ENCODE assay signal across 8 cellular contexts in genomic region chr17:38798614-38799500, GRCh38. TPM values are rescaled to one million over a fixed set of nuclear protein-coding genes. Genes with fewer than 3 reads are reported as not detected.
A peak's percentile ranks its signal among the peaks of the same experiment; 100 is the strongest.
DNase-seq lines count a peak whose midpoint lies in the region; ATAC-seq and TF ChIP-seq lines count a peak whose summit lies in the region.

No MANE protein-coding gene starts in this region.

- peaks cover 37% of the 10 kb centered on the region for H3K4me1 Mint-ChIP-seq in activated CD8-positive, alpha-beta memory T cell treated with anti-CD3 and anti-CD28 coated beads, Interleukin-2, amount 10 ng/mL, durations not matched to agents 7 days and 5 days

- H3K4me3 Mint-ChIP-seq in activated CD8-positive, alpha-beta memory T cell treated with anti-CD3 and anti-CD28 coated beads, Interleukin-2, amount 10 ng/mL, durations not matched to agents 7 days and 5 days, result peak overlapping the region; percentile 90

- peak overlapping the region; percentile 69 to 84 for H3K9ac ChIP-seq in mucosa of rectum (ENCODE audit: low read depth in 1 of 2, low read length in 2 of 2)

- no peaks in the 10 kb centered on the region for H3K27me3 Mint-ChIP-seq in activated CD8-positive, alpha-beta memory T cell treated with anti-CD3 and anti-CD28 coated beads, Interleukin-2, amount 10 ng/mL, durations not matched to agents 7 days and 5 days

- H3K4me1 ChIP-seq in mucosa of rectum (ENCODE audit: control insufficient read depth in 2 of 2, insufficient read depth in 2 of 2, low read length in 2 of 2), result peaks cover 21 to 33% of the 10 kb centered on the region in 2 donors

- DNase-seq in NCI-H1092 treated with DMSO at 0.1 percent for 48 hours (lab: John Stamatoyannopoulos, UW) (peak; percentile 32), NCI-H1092 (lab: John Stamatoyannopoulos, UW) (no peak), NCI-H510A (lab: John Stamatoyannopoulos, UW) (peak; percentile 16), epithelial cell of esophagus (ENCODE audit: low read depth) (peak; percentile 39)
- DNase-seq in activated CD8-positive, alpha-beta memory T cell treated with anti-CD3 and anti-CD28 coated beads, Interleukin-2, amount 10 ng/mL, durations not matched to agents 7 days and 5 days, result peak; percentile 80
- peak; percentile 8 to 39 for DNase-seq in stimulated activated CD8-positive, alpha-beta memory T cell treated with anti-CD3 and anti-CD28 coated beads, Interleukin-7, amount 100 ng/mL, for 4 hours (ENCODE audit: low read depth in 2 of 2)

- no peak for TF ChIP-seq CTCF in epithelial cell of esophagus (IDR thresholded peaks at IDR 0.05; ENCODE audit: insufficient read depth, low read depth, low read length, missing control alignments)

- peak; percentile 20 for ATAC-seq in HG02678 (IDR thresholded peaks at IDR 0.05; ENCODE audit: unreplicated experiment)
- ATAC-seq in activated CD8-positive, alpha-beta memory T cell treated with anti-CD3 and anti-CD28 coated beads, Interleukin-2, amount 10 ng/mL, durations not matched to agents 7 days and 5 days, result peak; percentile 43

- no peaks in the 10 kb centered on the region for H3K9me3 ChIP-seq in mucosa of rectum (ENCODE audit: control insufficient read depth in 2 of 2, low read length in 2 of 2)

- no peaks in the 10 kb centered on the region for H3K27me3 ChIP-seq in mucosa of rectum (ENCODE audit: control insufficient read depth in 2 of 2, insufficient read depth in 2 of 2, low read length in 2 of 2)

- CTCF ChIA-PET in activated CD8-positive, alpha-beta memory T cell treated with anti-CD3 and anti-CD28 coated beads, Interleukin-2, amount 10 ng/mL, durations not matched to agents 7 days and 5 days (lab: Charles Lee), result interaction anchor here (0.7 to 1.6 kb wide), 5 partner anchors 11 to 354 kb away, joined by 3 to 5 read pairs (median 3); partner anchors contain the start of gene PSMB3

- H3K36me3 ChIP-seq in mucosa of rectum (ENCODE audit: control insufficient read depth in 2 of 2, insufficient read depth in 2 of 2, low read length in 2 of 2), result peaks cover 23 to 26% of the 10 kb centered on the region in 2 donors

- H3K36me3 Mint-ChIP-seq in activated CD8-positive, alpha-beta memory T cell treated with anti-CD3 and anti-CD28 coated beads, Interleukin-2, amount 10 ng/mL, durations not matched to agents 7 days and 5 days, result peaks cover 29% of the 10 kb centered on the region

- peak overlapping the region; percentile 79 for H3K27ac Mint-ChIP-seq in activated CD8-positive, alpha-beta memory T cell treated with anti-CD3 and anti-CD28 coated beads, Interleukin-2, amount 10 ng/mL, durations not matched to agents 7 days and 5 days

- H3K4me3 ChIP-seq in epithelial cell of esophagus (ENCODE audit: low read length), result peak overlapping the region; percentile 71
- peak overlapping the region; percentile 78 to 96 for H3K4me3 ChIP-seq in mucosa of rectum (ENCODE audit: low read length in 2 of 2)

- peak overlapping the region; percentile 81 to 98 for H3K27ac ChIP-seq in mucosa of rectum (ENCODE audit: low read depth in 2 of 2, low read length in 2 of 2)

- H3K9me3 Mint-ChIP-seq in activated CD8-positive, alpha-beta memory T cell treated with anti-CD3 and anti-CD28 coated beads, Interleukin-2, amount 10 ng/mL, durations not matched to agents 7 days and 5 days (ENCODE audit: low read depth), result no peaks in the 10 kb centered on the region

RNA-seq across cellular contexts. Expression of gene PIP4K2B, which starts 0.5 kb away (rescaled TPM):
- 10 to 100 TPM; 37.6 TPM for total RNA-seq in activated CD8-positive, alpha-beta memory T cell treated with anti-CD3 and anti-CD28 coated beads, Interleukin-2, amount 10 ng/mL, durations not matched to agents 7 days and 5 days

RNA-seq across cellular contexts. Expression of gene CWC25, which starts 26.3 kb away (rescaled TPM):
- total RNA-seq in activated CD8-positive, alpha-beta memory T cell treated with anti-CD3 and anti-CD28 coated beads, Interleukin-2, amount 10 ng/mL, durations not matched to agents 7 days and 5 days, result 10 to 100 TPM; 28.7 to 33.0 TPM

RNA-seq across cellular contexts. Expression of gene PSMB3, which starts 46.3 kb away (rescaled TPM):
- total RNA-seq in activated CD8-positive, alpha-beta memory T cell treated with anti-CD3 and anti-CD28 coated beads, Interleukin-2, amount 10 ng/mL, durations not matched to agents 7 days and 5 days, result 100 to 1,000 TPM; 246 to 303 TPM

RNA-seq across cellular contexts. Expression of gene PCGF2, which starts 50.7 kb away (rescaled TPM):
- 1 to 10 TPM; 2.1 to 2.5 TPM for total RNA-seq in activated CD8-positive, alpha-beta memory T cell treated with anti-CD3 and anti-CD28 coated beads, Interleukin-2, amount 10 ng/mL, durations not matched to agents 7 days and 5 days

RNA-seq across cellular contexts. Expression of gene RPL23, which starts 54.7 kb away (rescaled TPM):
- total RNA-seq in activated CD8-positive, alpha-beta memory T cell treated with anti-CD3 and anti-CD28 coated beads, Interleukin-2, amount 10 ng/mL, durations not matched to agents 7 days and 5 days, result 1,000 to 10,000 TPM in 1 of 2 experiments, 100 to 1,000 TPM in 1; 831 to 1,130 TPM
